ENCODE assay signal across 15 cellular contexts in the genomic region with DNA sequence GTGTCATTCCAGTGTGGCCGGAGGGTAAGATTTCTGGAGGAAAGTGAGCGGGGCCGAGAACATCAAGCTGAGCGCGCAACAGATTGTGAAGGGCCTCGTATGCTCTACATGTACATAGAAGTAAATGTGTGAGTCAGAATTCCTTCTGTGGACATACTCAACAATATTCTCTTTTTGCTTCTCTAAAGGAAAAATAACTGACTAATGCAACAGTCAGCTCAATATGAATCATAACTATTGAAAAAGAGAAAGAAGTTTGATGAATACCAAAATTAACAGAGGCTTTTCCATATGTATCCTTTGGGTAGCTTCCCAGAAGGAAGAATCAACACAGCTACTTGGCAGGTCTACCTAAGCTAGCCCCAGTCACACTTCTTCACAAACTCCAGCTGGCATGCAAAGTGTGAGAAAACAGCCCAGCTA.
A peak's percentile ranks its signal among the peaks of the same experiment; 100 is the strongest.
DNase-seq lines count a peak whose midpoint lies in the region; ATAC-seq, FAIRE-seq and TF ChIP-seq lines count a peak whose summit lies in the region.
"Had no signal": no experiment of that assay in that cellular context is flagged by ENCODE, and none has a peak within 500 bp of the region (broad histone marks: within the 10 kb centered on the region; RNA-seq: fewer than 3 reads in every experiment).

No MANE protein-coding gene starts in this region.

- POLR2A ChIA-PET in AG04450 (lab: Yijun Ruan, JAX) (no interaction called here), HepG2 (lab: Yijun Ruan, JAX) (no interaction called here)

- H3K27me3 Mint-ChIP-seq in HFFc6 (ENCODE audit: insufficient read depth) = peaks cover 2% of the 10 kb centered on the region; the same call in 1 of the 2 replicates
- no peaks in the 10 kb centered on the region for H3K27me3 Mint-ChIP-seq in progenitor cell of endocrine pancreas
- H3K27me3 Mint-ChIP-seq: B cell, T-cell had no signal

- intact Hi-C loops in mammary epithelial cell (cut with micrococcal nuclease) (no loop called here), Right ventricle myocardium superior (cut with DNase I) (no loop called here), HepG2 (cut with micrococcal nuclease; ENCODE audit: unreplicated experiment) (no loop called here)

- WGBS in mammary epithelial cell (ENCODE audit: low coverage, missing lambda C conversion rate) = 97% methylated on average over 5 of the region's 6 CpGs
- WGBS in HepG2 (ENCODE audit: low lambda C conversion rate) = 50% methylated on average over 6 of the region's 6 CpGs

- H3K9me3 Mint-ChIP-seq in HFFc6 (no peaks in the 10 kb centered on the region), progenitor cell of endocrine pancreas (ENCODE audit: low read depth) (no peaks in the 10 kb centered on the region)

- no peak for TF ChIP-seq POLR2A in HepG2 (IDR thresholded peaks at IDR 0.05; ENCODE audit: insufficient read depth in 1 of 2, low read depth in 2 of 2, low read length in 2 of 2)

- H3K4me1 ChIP-seq in mammary epithelial cell (ENCODE audit: insufficient read depth, low read length) (no peaks in the 10 kb centered on the region), HepG2 (ENCODE audit: insufficient read depth, low read length) (no peaks in the 10 kb centered on the region)

- H2AFZ ChIP-seq in mammary epithelial cell (ENCODE audit: low read depth, low read length) (no peak overlapping the region), HepG2 (ENCODE audit: low read length) (no peak overlapping the region)

- H3K79me2 ChIP-seq in mammary epithelial cell (ENCODE audit: insufficient read depth, low read length) = no peaks in the 10 kb centered on the region
- no peaks in the 10 kb centered on the region for H3K79me2 ChIP-seq in HepG2 (ENCODE audit: insufficient read depth, low read length)

- BruUV-seq in mammary epithelial cell (replicated peaks; lab: Mats Ljungman, UMichigan) = no TSS peak
- no TSS peak for BruUV-seq in HepG2 (replicated peaks; lab: Mats Ljungman, UMichigan)

- TF ChIP-seq EP300 in HepG2 (IDR thresholded peaks at IDR 0.05; ENCODE audit: low read depth in 2 of 2, low read length in 2 of 2) = no peak
- TF ChIP-seq EP300 in HepG2 (CRISPR knock-in tag; IDR thresholded peaks at IDR 0.05; ENCODE audit: borderline replicate concordance) = no peak

- FAIRE-seq in HepG2 (lab: Jason Lieb, UNC) = no peak

- H3K4me3 ChIP-seq in AG04450 (ENCODE audit: low read depth, low read length) (no peak overlapping the region), mammary epithelial cell (replicated peaks in 1 of 3; ENCODE audit: insufficient read depth in 1 of 3, low read depth in 2 of 3, low read length in 3 of 3) (no peak overlapping the region), HepG2 (replicated peaks in 1 of 3; ENCODE audit: insufficient read depth in 1 of 3, low read depth in 2 of 3, low read length in 3 of 3) (no peak overlapping the region)
- H3K4me3 ChIP-seq: skin epidermis had no signal

- H3K4me1 Mint-ChIP-seq in HFFc6 (ENCODE audit: low read depth) (peaks cover 21% of the 10 kb centered on the region), progenitor cell of endocrine pancreas (ENCODE audit: low read depth) (peaks cover 6% of the 10 kb centered on the region)
- H3K4me1 Mint-ChIP-seq: B cell, T-cell had no signal

- H4K20me1 ChIP-seq in mammary epithelial cell (ENCODE audit: insufficient read depth, low read length) (no peaks in the 10 kb centered on the region), HepG2 (ENCODE audit: insufficient read depth, low read length) (no peaks in the 10 kb centered on the region)

- H3K36me3 Mint-ChIP-seq in HFFc6 (ENCODE audit: low read depth) = no peaks in the 10 kb centered on the region
- H3K36me3 Mint-ChIP-seq in progenitor cell of endocrine pancreas (ENCODE audit: insufficient read depth) = no peaks in the 10 kb centered on the region
- H3K36me3 Mint-ChIP-seq: activated naive CD4-positive, alpha-beta T cell treated with anti-CD3 and anti-CD28 coated beads, Interleukin-2, amount 50 U/mL, for 72 hours; T-cell had no signal

- ATAC-seq in GM18520 (IDR thresholded peaks at IDR 0.05; ENCODE audit: unreplicated experiment) (no peak), Right ventricle myocardium superior (ENCODE audit: poor library complexity) (no peak), HepG2 (no peak)
- ATAC-seq: activated naive CD4-positive, alpha-beta T cell treated with anti-CD3 and anti-CD28 coated beads, Interleukin-2, amount 50 U/mL, for 72 hours; T-cell had no signal

- dilution Hi-C loops in mammary epithelial cell (cut with HindIII; ENCODE audit: low sequenced_read_pairs) = no loop called here

- H3K4me2 ChIP-seq in mammary epithelial cell (ENCODE audit: insufficient read depth, low read depth, low read length) = no peak overlapping the region
- no peak overlapping the region for H3K4me2 ChIP-seq in HepG2 (ENCODE audit: low read depth, low read length)

- DNase-seq in AG04450 (ENCODE audit: low read depth, low spot score) = peak; percentile 61
- peak; percentile 56 for DNase-seq in HFFc6
- DNase-seq in mammary epithelial cell = peak; percentile 80
- DNase-seq in kidney tubule cell (ENCODE audit: low spot score) = peak; percentile 9
- no peak for DNase-seq in Right ventricle myocardium superior
- no peak for DNase-seq in progenitor cell of endocrine pancreas (ENCODE audit: low spot score, unreplicated experiment)
- no peak for DNase-seq in HepG2 (ENCODE audit: low spot score)
- DNase-seq: activated CD8-positive, alpha-beta memory T cell treated with anti-CD3 and anti-CD28 coated beads, Interleukin-2, amount 50 U/mL, for 48 hours; NCI-H1092; NCI-H446 treated with DMSO at 0.1 percent for 48 hours; T-cell had no signal

- CTCF ChIA-PET in AG04450 (lab: Charles Lee) = no interaction called here
- CTCF ChIA-PET in mammary epithelial cell (lab: Charles Lee; ENCODE audit: low non-redundant PET) = no interaction called here
- CTCF ChIA-PET in HepG2 (lab: Yijun Ruan, JAX; ENCODE audit: low intra/inter-chr PET ratio, low total read pairs) = no interaction called here

- H3K27ac ChIP-seq in AG04450 (ENCODE audit: low read depth, low read length) = peak overlapping the region; percentile 85
- H3K27ac ChIP-seq in mammary epithelial cell (ENCODE audit: insufficient read depth, low read depth, low read length) = no peak overlapping the region
- H3K27ac ChIP-seq in HepG2 (ENCODE audit: extremely low read length, insufficient read depth, low read length) = no peak overlapping the region

- H3K9me3 ChIP-seq in AG04450 (ENCODE audit: control insufficient read depth, insufficient read depth, low read length) = peaks cover 3% of the 10 kb centered on the region; the same call in 1 of the 2 replicates
- H3K9me3 ChIP-seq in mammary epithelial cell (replicated peaks; ENCODE audit: insufficient read depth, low read length) = peaks cover 21% of the 10 kb centered on the region
- no peaks in the 10 kb centered on the region for H3K9me3 ChIP-seq in HepG2 (ENCODE audit: low read length)

- H3K36me3 ChIP-seq in mammary epithelial cell (ENCODE audit: insufficient read depth, low read length) = no peaks in the 10 kb centered on the region
- no peaks in the 10 kb centered on the region for H3K36me3 ChIP-seq in HepG2 (replicated peaks in 1 of 2; ENCODE audit: control insufficient read depth in 1 of 2, insufficient read depth in 2 of 2, low read length in 2 of 2)

- H3K9ac ChIP-seq in mammary epithelial cell (ENCODE audit: insufficient read depth, low read length) (no peak overlapping the region), HepG2 (ENCODE audit: insufficient read depth, low read depth, low read length) (no peak overlapping the region)

- no peak for TF ChIP-seq RAD21 in HepG2 (CRISPR knock-in tag; IDR thresholded peaks at IDR 0.05)

- H3K4me3 Mint-ChIP-seq in HFFc6 = peak overlapping the region; percentile 52
- no peak overlapping the region for H3K4me3 Mint-ChIP-seq in progenitor cell of endocrine pancreas (ENCODE audit: low read depth)
- H3K4me3 Mint-ChIP-seq: B cell, T-cell had no signal

- H3K27me3 ChIP-seq in AG04450 (ENCODE audit: control insufficient read depth, insufficient read depth, low read length) (no peaks in the 10 kb centered on the region), mammary epithelial cell (ENCODE audit: insufficient read depth, low read length) (no peaks in the 10 kb centered on the region), HepG2 (ENCODE audit: control insufficient read depth in 1 of 2, insufficient read depth in 2 of 2, low read length in 2 of 2) (no peaks in the 10 kb centered on the region; a peak in 1 of 5 replicates)

- peak overlapping the region; percentile 86 for H3K27ac Mint-ChIP-seq in HFFc6
- no peak overlapping the region for H3K27ac Mint-ChIP-seq in progenitor cell of endocrine pancreas
- H3K27ac Mint-ChIP-seq: activated naive CD4-positive, alpha-beta T cell treated with anti-CD3 and anti-CD28 coated beads, Interleukin-2, amount 50 U/mL, for 72 hours; B cell; T-cell had no signal

- TF ChIP-seq CTCF in AG04450 (IDR thresholded peaks at IDR 0.05; ENCODE audit: low read depth, low read length) (no peak), HFFc6 (IDR thresholded peaks at IDR 0.05) (no peak), mammary epithelial cell (conservative IDR thresholded peaks at IDR 0.05 in 1 of 2, IDR thresholded peaks at IDR 0.05 in 1 of 2; ENCODE audit: extremely low read depth in 1 of 2, insufficient read depth in 1 of 2, low read depth in 1 of 2, low read length in 2 of 2) (no peak), progenitor cell of endocrine pancreas (IDR thresholded peaks at IDR 0.05; ENCODE audit: unreplicated experiment) (no peak), HepG2 (CRISPR knock-in tag; IDR thresholded peaks at IDR 0.05) (no peak)

- in situ Hi-C loops in mammary epithelial cell (cut with MboI; ENCODE audit: low sequenced_read_pairs in 2 of 2) (no loop called here), HepG2 (cut with HindIII; ENCODE audit: extremely low pct_ligation_motif_present, low pct_unique_long_range_greater_than_20kb) (no loop called here)

TF ChIP-seq in HepG2, 621 proteins besides CTCF, POLR2A, EP300 and RAD21:
- TF ChIP-seq SP4 (CRISPR knock-in tag; IDR thresholded peaks at IDR 0.05) (no peak), ZEB1 (IDR thresholded peaks at IDR 0.05; ENCODE audit: insufficient replicate concordance, low read depth) (no peak), RBM22 (optimal IDR thresholded peaks at IDR 0.05; ENCODE audit: low read length) (no peak), NONO (IDR thresholded peaks at IDR 0.05) (no peak), NONO (CRISPR knock-in tag; conservative IDR thresholded peaks at IDR 0.05) (no peak), SETDB1 (CRISPR knock-in tag; IDR thresholded peaks at IDR 0.05; ENCODE audit: borderline replicate concordance) (no peak), ZNF550 (CRISPR knock-in tag; IDR thresholded peaks at IDR 0.05; ENCODE audit: borderline replicate concordance) (no peak), PHF20 (CRISPR knock-in tag; IDR thresholded peaks at IDR 0.05) (no peak), MXD3 (CRISPR knock-in tag; IDR thresholded peaks at IDR 0.05) (no peak)

Comparison
In these comparisons a context has a peak if more than half of its experiments do, and no peak if none do; other contexts are left out.
1. DNase-seq: peak in AG04450 (single experiment), HFFc6 (single experiment), mammary epithelial cell (single experiment) and kidney tubule cell (single experiment); none in Right ventricle myocardium superior (single experiment), progenitor cell of endocrine pancreas (single experiment) and HepG2 (single experiment).